Comparison of ENCODE assay signal across 8 cellular contexts in the genomic region with DNA sequence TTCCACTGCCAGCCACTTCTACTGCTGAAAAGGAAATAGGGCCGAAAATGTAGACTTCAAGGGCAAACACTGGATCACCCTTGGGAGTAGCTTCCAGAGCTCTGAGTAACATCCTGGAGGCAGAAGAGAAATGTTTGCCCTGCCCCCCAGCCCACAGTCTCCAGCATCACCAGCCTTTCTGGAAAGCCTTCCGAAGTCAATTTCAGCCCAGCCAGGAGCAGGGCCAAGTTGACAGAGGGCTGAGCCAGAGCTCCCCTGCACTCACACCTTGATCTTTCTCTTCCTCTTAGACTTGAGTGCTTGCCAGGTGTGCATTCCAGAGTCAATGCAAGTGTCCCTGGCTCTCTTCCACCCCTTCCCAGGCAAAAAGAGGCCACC. TPM values are rescaled to one million over a fixed set of nuclear protein-coding genes. Genes with fewer than 3 reads are reported as not detected.
DNase-seq lines count a peak whose midpoint lies in the region; ATAC-seq and TF ChIP-seq lines count a peak whose summit lies in the region.

No MANE protein-coding gene starts in this region.

- no peaks in the 10 kb centered on the region for H3K36me3 Mint-ChIP-seq in activated CD4-positive, alpha-beta T cell treated with anti-CD3 and anti-CD28 coated beads, Interleukin-2, amount 10 ng/mL, durations not matched to agents 24 days and 14 days (ENCODE audit: low read depth)
- H3K36me3 Mint-ChIP-seq in CD8-positive, alpha-beta memory T cell: no peaks in the 10 kb centered on the region

- H3K27ac Mint-ChIP-seq in activated CD4-positive, alpha-beta T cell treated with anti-CD3 and anti-CD28 coated beads, Interleukin-2, amount 10 ng/mL, durations not matched to agents 24 days and 14 days: no peak overlapping the region
- no peak overlapping the region for H3K27ac Mint-ChIP-seq in CD8-positive, alpha-beta memory T cell

- CTCF ChIA-PET in SK-N-SH (lab: Yijun Ruan, JAX): interaction anchor here (1.5 to 1.9 kb wide), 4 partner anchors 9 to 16 kb away, joined by 4 to 6 read pairs (median 5); no protein-coding TSS in a partner anchor
- CTCF ChIA-PET in CD8-positive, alpha-beta memory T cell (lab: Charles Lee): interaction anchor here (0.9 kb wide), 1 partner anchor 14 kb away, joined by 3 read pairs; no protein-coding TSS in a partner anchor

- no peaks in the 10 kb centered on the region for H3K9me3 ChIP-seq in SK-N-SH
- H3K9me3 ChIP-seq in CD8-positive, alpha-beta memory T cell (ENCODE audit: low read length): no peaks in the 10 kb centered on the region

- no peaks in the 10 kb centered on the region for H3K79me2 ChIP-seq in SK-N-SH (ENCODE audit: insufficient read depth)

- no peak for TF ChIP-seq RAD21 in SK-N-SH (IDR thresholded peaks at IDR 0.05; ENCODE audit: low read length)

- TF ChIP-seq EP300 in SK-N-SH (IDR thresholded peaks at IDR 0.05; ENCODE audit: borderline replicate concordance in 1 of 2, low read depth in 1 of 2, low read length in 1 of 2): no peak

- H3K4me1 Mint-ChIP-seq in activated CD4-positive, alpha-beta T cell treated with anti-CD3 and anti-CD28 coated beads, Interleukin-2, amount 10 ng/mL, durations not matched to agents 24 days and 14 days: peaks cover 4% of the 10 kb centered on the region
- H3K4me1 Mint-ChIP-seq in CD8-positive, alpha-beta memory T cell: peaks cover 8 to 15% (median 15%) of the 10 kb centered on the region in 3 donors

- ATAC-seq in foreskin keratinocyte (peak; percentile 83), HG03457 (IDR thresholded peaks at IDR 0.05; ENCODE audit: unreplicated experiment) (no peak)

- H3K27me3 Mint-ChIP-seq in activated CD4-positive, alpha-beta T cell treated with anti-CD3 and anti-CD28 coated beads, Interleukin-2, amount 10 ng/mL, durations not matched to agents 24 days and 14 days: no peaks in the 10 kb centered on the region
- H3K27me3 Mint-ChIP-seq in CD8-positive, alpha-beta memory T cell: peaks cover 0 to 2% of the 10 kb centered on the region in 2 donors

- H3K4me3 Mint-ChIP-seq in activated CD4-positive, alpha-beta T cell treated with anti-CD3 and anti-CD28 coated beads, Interleukin-2, amount 10 ng/mL, durations not matched to agents 24 days and 14 days: no peak overlapping the region
- no peak overlapping the region for H3K4me3 Mint-ChIP-seq in CD8-positive, alpha-beta memory T cell

- H3K9me3 Mint-ChIP-seq in activated CD4-positive, alpha-beta T cell treated with anti-CD3 and anti-CD28 coated beads, Interleukin-2, amount 10 ng/mL, durations not matched to agents 24 days and 14 days: no peaks in the 10 kb centered on the region
- no peaks in the 10 kb centered on the region for H3K9me3 Mint-ChIP-seq in CD8-positive, alpha-beta memory T cell

- H4K20me1 ChIP-seq in SK-N-SH (ENCODE audit: insufficient read depth): no peaks in the 10 kb centered on the region

- H3K4me3 ChIP-seq in SK-N-SH (ENCODE audit: low read depth in 2 of 2, low read length in 1 of 2) (no peak overlapping the region), rectal smooth muscle tissue (ENCODE audit: low read length) (peak overlapping the region; percentile 21)
- H3K4me3 ChIP-seq in CD8-positive, alpha-beta memory T cell (ENCODE audit: low read length): no peak overlapping the region

- in situ Hi-C loops in G401 (cut with HindIII; ENCODE audit: low sequenced_read_pairs): no loop called here

- H3F3A ChIP-seq in SK-N-SH (replicated peaks; ENCODE audit: insufficient read depth): peaks cover 16% of the 10 kb centered on the region

- TF ChIP-seq CTCF in SK-N-SH (IDR thresholded peaks at IDR 0.05) (no peak), foreskin keratinocyte (conservative IDR thresholded peaks at IDR 0.05) (no peak)

- H3K4me1 ChIP-seq in SK-N-SH (ENCODE audit: control insufficient read depth in 1 of 2, insufficient read depth in 2 of 2, low read depth in 1 of 2, low read length in 1 of 2): peaks cover 0 to 4% of the 10 kb centered on the region in 2 experiments; a peak in 1 of 4 replicates
- peaks cover 16% of the 10 kb centered on the region for H3K4me1 ChIP-seq in foreskin keratinocyte
- H3K4me1 ChIP-seq in rectal smooth muscle tissue (ENCODE audit: control insufficient read depth, insufficient read depth, low read length): no peaks in the 10 kb centered on the region
- peaks cover 12% of the 10 kb centered on the region for H3K4me1 ChIP-seq in CD8-positive, alpha-beta memory T cell (ENCODE audit: insufficient read depth, low read length)

- H2AFZ ChIP-seq in SK-N-SH (ENCODE audit: low read depth): peak overlapping the region; percentile 76

- POLR2A ChIA-PET in SK-N-SH (lab: Yijun Ruan, JAX): no interaction called here
- POLR2A ChIA-PET in CD8-positive, alpha-beta memory T cell (lab: Charles Lee): no interaction called here

- 0% methylated on average over 2 of the region's 2 CpGs for WGBS in SK-N-SH (ENCODE audit: low lambda C conversion rate)

- H3K36me3 ChIP-seq in SK-N-SH (replicated peaks in 1 of 2; ENCODE audit: control insufficient read depth in 1 of 2, insufficient read depth in 2 of 2, low read length in 1 of 2): no peaks in the 10 kb centered on the region
- no peaks in the 10 kb centered on the region for H3K36me3 ChIP-seq in rectal smooth muscle tissue (ENCODE audit: control insufficient read depth, insufficient read depth, low read length)
- no peaks in the 10 kb centered on the region for H3K36me3 ChIP-seq in CD8-positive, alpha-beta memory T cell (ENCODE audit: insufficient read depth, low read length)

- H3K9ac ChIP-seq in SK-N-SH (no peak overlapping the region), rectal smooth muscle tissue (ENCODE audit: low read length) (no peak overlapping the region)

- H3K4me2 ChIP-seq in SK-N-SH: peak overlapping the region; percentile 56

- H3K27ac ChIP-seq in SK-N-SH (ENCODE audit: low read depth in 2 of 2, low read length in 1 of 2): peak overlapping the region in 1 of 2 experiments; percentile 77; a peak in 2 of 4 replicates
- peak overlapping the region; percentile 56 for H3K27ac ChIP-seq in foreskin keratinocyte
- no peak overlapping the region for H3K27ac ChIP-seq in rectal smooth muscle tissue (ENCODE audit: low read depth, low read length)
- H3K27ac ChIP-seq in CD8-positive, alpha-beta memory T cell (ENCODE audit: low read depth, low read length): no peak overlapping the region

- H3K27me3 ChIP-seq in SK-N-SH (ENCODE audit: insufficient read depth) (no peaks in the 10 kb centered on the region), foreskin keratinocyte (no peaks in the 10 kb centered on the region), rectal smooth muscle tissue (ENCODE audit: control insufficient read depth, insufficient read depth, low read length) (no peaks in the 10 kb centered on the region)
- no peaks in the 10 kb centered on the region for H3K27me3 ChIP-seq in CD8-positive, alpha-beta memory T cell (ENCODE audit: insufficient read depth, low read length, poor library complexity, severe bottlenecking)

- intact Hi-C loops in activated CD4-positive, alpha-beta T cell treated with anti-CD3 and anti-CD28 coated beads, Interleukin-2, amount 10 ng/mL, durations not matched to agents 24 days and 14 days (cut with micrococcal nuclease): no loop called here

- H3K9me2 ChIP-seq in SK-N-SH: no peaks in the 10 kb centered on the region

- DNase-seq in G401 (ENCODE audit: low spot score) (peak; percentile 65), SK-N-SH (no peak), foreskin keratinocyte (peak; percentile 72 to 81), NOMO-1 treated with dmso at 0.1 percent for 144 hours (lab: John Stamatoyannopoulos, UW; ENCODE audit: unreplicated experiment) (no peak)
- DNase-seq in activated CD4-positive, alpha-beta T cell treated with anti-CD3 and anti-CD28 coated beads, Interleukin-2, amount 10 ng/mL, durations not matched to agents 24 days and 14 days: no peak
- DNase-seq in CD8-positive, alpha-beta memory T cell: no peak

TF ChIP-seq in SK-N-SH, 30 proteins besides CTCF, POLR2A, EP300 and RAD21:
- peak; percentile 30; the same call in 1 of the 2 replicates for TF ChIP-seq FOSL2 (IDR thresholded peaks at IDR 0.05; ENCODE audit: borderline replicate concordance, low read depth)
- TF ChIP-seq TCF12 (IDR thresholded peaks at IDR 0.05): peak; percentile 46
- TF ChIP-seq JUND (IDR thresholded peaks at IDR 0.05): peak; percentile 43; the same call in 1 of the 2 replicates
- TF ChIP-seq MXI1 (IDR thresholded peaks at IDR 0.05; ENCODE audit: low read depth, low read length): no peak
- TF ChIP-seq RCOR1 (IDR thresholded peaks at IDR 0.05; ENCODE audit: low read length): no peak
- TF ChIP-seq ELF1 (IDR thresholded peaks at IDR 0.05): 0 out of 2 replicates have a peak, but pooled peaks have one; percentile 17
- TF ChIP-seq, protein P1, sequence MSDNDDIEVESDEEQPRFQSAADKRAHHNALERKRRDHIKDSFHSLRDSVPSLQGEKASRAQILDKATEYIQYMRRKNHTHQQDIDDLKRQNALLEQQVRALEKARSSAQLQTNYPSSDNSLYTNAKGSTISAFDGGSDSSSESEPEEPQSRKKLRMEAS (IDR thresholded peaks at IDR 0.05; ENCODE audit: low read depth): peak; percentile 1; the same call in 1 of the 2 replicates

RNA-seq across cellular contexts. Expression of a gene that starts 35.2 kb away (rescaled TPM):
- 127 and 170 TPM in 2 replicates for total RNA-seq in G401 (2014; rRNA removed; shearing (Covaris generic))
- 374 and 387 TPM in 2 replicates for polyA plus RNA-seq in SK-N-SH (2012; rRNA removed)
- 375 and 450 TPM in 2 replicates for polyA plus RNA-seq in SK-N-SH (2012; cell fraction: cytosol; rRNA removed)
- polyA plus RNA-seq in SK-N-SH (2012; cell fraction: nucleus; rRNA removed): 166 and 201 TPM in 2 replicates
- total RNA-seq in foreskin keratinocyte: 351 and 441 TPM in 2 replicates
- polyA plus RNA-seq in foreskin keratinocyte: 518 and 606 TPM in 2 replicates
- 532 and 544 TPM in 2 replicates for total RNA-seq in activated CD4-positive, alpha-beta T cell treated with anti-CD3 and anti-CD28 coated beads, Interleukin-2, amount 10 ng/mL, durations not matched to agents 24 days and 14 days
- total RNA-seq in CD8-positive, alpha-beta memory T cell: 100 to 1,000 TPM; 644 to 674 TPM
- polyA plus RNA-seq in CD8-positive, alpha-beta memory T cell: 221 TPM

Comparison
In these comparisons a context has a peak if more than half of its experiments do, and no peak if none do; other contexts are left out.
1. DNase-seq: peak in G401 (single experiment) and foreskin keratinocyte (2 of 2); none in SK-N-SH (single experiment), activated CD4-positive, alpha-beta T cell treated with anti-CD3 and anti-CD28 coated beads, Interleukin-2, amount 10 ng/mL, durations not matched to agents 24 days and 14 days (single experiment), CD8-positive, alpha-beta memory T cell (0 of 5) and NOMO-1 treated with dmso at 0.1 percent for 144 hours (single experiment).